ENCODE assay signal across 9 cellular contexts in the genomic region with DNA sequence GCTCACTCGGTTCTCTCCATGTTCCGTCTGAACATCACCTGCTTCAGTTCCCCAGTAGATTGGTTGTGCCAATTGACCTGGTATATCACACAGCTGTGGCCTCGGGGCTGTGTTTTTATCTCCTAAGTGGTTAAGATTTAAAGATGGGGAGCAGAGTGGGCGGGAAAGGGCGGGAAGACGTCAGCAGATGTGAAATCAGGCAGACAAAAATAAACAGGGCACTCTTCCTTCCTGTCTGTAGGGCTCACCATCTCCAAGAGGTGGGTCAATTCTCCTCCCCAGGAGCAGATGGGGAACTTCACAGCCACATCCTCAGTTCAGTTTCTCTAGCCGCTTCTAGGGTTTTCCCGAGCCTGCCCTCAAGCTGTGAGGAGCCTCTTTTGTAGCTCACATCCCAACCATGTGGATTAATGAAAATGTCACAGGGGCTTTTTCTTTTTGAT. TPM values are rescaled to one million over a fixed set of nuclear protein-coding genes. Genes with fewer than 3 reads are reported as not detected.
DNase-seq lines count a peak whose midpoint lies in the region; ATAC-seq lines count a peak whose summit lies in the region.
"Had no signal": no experiment of that assay in that cellular context is flagged by ENCODE, and none has a peak within 500 bp of the region (broad histone marks: within the 10 kb centered on the region; RNA-seq: fewer than 3 reads in every experiment).

No MANE protein-coding gene starts in this region.

- CTCF ChIA-PET in activated CD4-positive, alpha-beta T cell treated with anti-CD3 and anti-CD28 coated beads for 36 hours (lab: Charles Lee), result interaction anchor here (0.6 to 1.7 kb wide), 4 partner anchors 29 to 92 kb away, joined by 3 to 4 read pairs (median 4); no protein-coding TSS in a partner anchor
- CTCF ChIA-PET in activated CD8-positive, alpha-beta T cell treated with anti-CD3 and anti-CD28 coated beads, Interleukin-2, amount 10 ng/mL, durations not matched to agents 7 days and 5 days (lab: Charles Lee), result interaction anchor here (0.8 kb wide), 1 partner anchor 654 kb away, joined by 3 read pairs; no protein-coding TSS in a partner anchor

- no peak overlapping the region for H3K4me3 Mint-ChIP-seq in activated CD4-positive, alpha-beta T cell treated with anti-CD3 and anti-CD28 coated beads for 36 hours
- H3K4me3 Mint-ChIP-seq in activated CD8-positive, alpha-beta T cell treated with anti-CD3 and anti-CD28 coated beads, Interleukin-2, amount 10 ng/mL, durations not matched to agents 7 days and 5 days, result no peak overlapping the region

- intact Hi-C loops in activated CD4-positive, alpha-beta T cell treated with anti-CD3 and anti-CD28 coated beads for 36 hours (cut with DNase I, micrococcal nuclease), result no loop called here

- no peaks in the 10 kb centered on the region for H3K36me3 Mint-ChIP-seq in activated CD4-positive, alpha-beta T cell treated with anti-CD3 and anti-CD28 coated beads for 36 hours (ENCODE audit: low read depth)
- no peaks in the 10 kb centered on the region for H3K36me3 Mint-ChIP-seq in activated CD8-positive, alpha-beta T cell treated with anti-CD3 and anti-CD28 coated beads, Interleukin-2, amount 10 ng/mL, durations not matched to agents 7 days and 5 days (ENCODE audit: low read depth)

- H3K27me3 Mint-ChIP-seq in activated CD4-positive, alpha-beta T cell treated with anti-CD3 and anti-CD28 coated beads for 36 hours, result no peaks in the 10 kb centered on the region
- H3K27me3 Mint-ChIP-seq in activated CD8-positive, alpha-beta T cell treated with anti-CD3 and anti-CD28 coated beads, Interleukin-2, amount 10 ng/mL, durations not matched to agents 7 days and 5 days (ENCODE audit: low read depth), result no peaks in the 10 kb centered on the region

- peak; percentile 91 for ATAC-seq in activated CD4-positive, alpha-beta T cell treated with anti-CD3 and anti-CD28 coated beads for 36 hours
- ATAC-seq in HG03196 (IDR thresholded peaks at IDR 0.05; ENCODE audit: unreplicated experiment) (peak; percentile 51), HG03469 (IDR thresholded peaks at IDR 0.05; ENCODE audit: unreplicated experiment) (no peak)
- ATAC-seq in activated CD8-positive, alpha-beta T cell treated with anti-CD3 and anti-CD28 coated beads, Interleukin-2, amount 10 ng/mL, durations not matched to agents 7 days and 5 days, result peak; percentile 70
- ATAC-seq: Panc1 had no signal

- peak overlapping the region; percentile 84 for H3K27ac Mint-ChIP-seq in activated CD4-positive, alpha-beta T cell treated with anti-CD3 and anti-CD28 coated beads for 36 hours
- peak overlapping the region; percentile 80 for H3K27ac Mint-ChIP-seq in activated CD8-positive, alpha-beta T cell treated with anti-CD3 and anti-CD28 coated beads, Interleukin-2, amount 10 ng/mL, durations not matched to agents 7 days and 5 days

- peaks cover 25% of the 10 kb centered on the region for H3K4me1 Mint-ChIP-seq in activated CD4-positive, alpha-beta T cell treated with anti-CD3 and anti-CD28 coated beads for 36 hours
- peaks cover 35% of the 10 kb centered on the region for H3K4me1 Mint-ChIP-seq in activated CD8-positive, alpha-beta T cell treated with anti-CD3 and anti-CD28 coated beads, Interleukin-2, amount 10 ng/mL, durations not matched to agents 7 days and 5 days (ENCODE audit: low read depth)

- H3K9me3 Mint-ChIP-seq in activated CD4-positive, alpha-beta T cell treated with anti-CD3 and anti-CD28 coated beads for 36 hours (ENCODE audit: low read depth), result no peaks in the 10 kb centered on the region
- no peaks in the 10 kb centered on the region for H3K9me3 Mint-ChIP-seq in activated CD8-positive, alpha-beta T cell treated with anti-CD3 and anti-CD28 coated beads, Interleukin-2, amount 10 ng/mL, durations not matched to agents 7 days and 5 days (ENCODE audit: insufficient read depth)

- peak; percentile 73 for DNase-seq in activated CD4-positive, alpha-beta T cell treated with anti-CD3 and anti-CD28 coated beads for 36 hours
- no peak for DNase-seq in activated CD4-positive, alpha-beta T cell treated with anti-CD3 and anti-CD28 coated beads for 1 hour
- peak; percentile 50 for DNase-seq in activated CD8-positive, alpha-beta T cell treated with anti-CD3 and anti-CD28 coated beads, Interleukin-2, amount 10 ng/mL, durations not matched to agents 7 days and 5 days
- DNase-seq in stimulated activated CD4-positive, alpha-beta T cell treated with anti-CD3 and anti-CD28 coated beads, TNF-alpha, amount 100 ng/mL, for 48 hours (ENCODE audit: low read depth in 3 of 3), result peak; percentile 14 to 21 (median 19)
- DNase-seq in HT-29 (ENCODE audit: low spot score), result no peak
- DNase-seq in NCI-H2081 treated with DMSO at 0.1 percent for 48 hours (lab: John Stamatoyannopoulos, UW), result no peak

- POLR2A ChIA-PET in activated CD4-positive, alpha-beta T cell treated with anti-CD3 and anti-CD28 coated beads for 36 hours (lab: Charles Lee), result interaction anchor here (0.6 kb wide), 1 partner anchor 29 kb away, joined by 3 read pairs; no protein-coding TSS in a partner anchor
- POLR2A ChIA-PET in activated CD8-positive, alpha-beta T cell treated with anti-CD3 and anti-CD28 coated beads, Interleukin-2, amount 10 ng/mL, durations not matched to agents 7 days and 5 days (lab: Charles Lee), result interaction anchor here (1.0 kb wide), 1 partner anchor 28 kb away, joined by 3 read pairs; no protein-coding TSS in a partner anchor

RNA-seq across cellular contexts. Expression of a gene that starts 26.8 kb away (rescaled TPM):
- total RNA-seq in activated CD4-positive, alpha-beta T cell treated with anti-CD3 and anti-CD28 coated beads for 36 hours, result 10 to 100 TPM; 20.1 to 22.9 TPM
- total RNA-seq in activated CD8-positive, alpha-beta T cell treated with anti-CD3 and anti-CD28 coated beads, Interleukin-2, amount 10 ng/mL, durations not matched to agents 7 days and 5 days, result 10 to 100 TPM; 48.4 to 49.4 TPM
- 14.5 and 17.1 TPM in 2 replicates for total RNA-seq in HT-29 (2014; rRNA removed; shearing (Covaris generic))

Comparison
In these comparisons a context has a peak if more than half of its experiments do, and no peak if none do; other contexts are left out.
1. DNase-seq: peak in activated CD4-positive, alpha-beta T cell treated with anti-CD3 and anti-CD28 coated beads for 36 hours (single experiment), activated CD8-positive, alpha-beta T cell treated with anti-CD3 and anti-CD28 coated beads, Interleukin-2, amount 10 ng/mL, durations not matched to agents 7 days and 5 days (single experiment) and stimulated activated CD4-positive, alpha-beta T cell treated with anti-CD3 and anti-CD28 coated beads, TNF-alpha, amount 100 ng/mL, for 48 hours (3 of 3); none in activated CD4-positive, alpha-beta T cell treated with anti-CD3 and anti-CD28 coated beads for 1 hour (single experiment), HT-29 (single experiment) and NCI-H2081 treated with DMSO at 0.1 percent for 48 hours (single experiment).